17 cellular contexts compared by ENCODE assay signal in genomic region chr12:44127966-44128365, GRCh38.
"Had no signal": no experiment of that assay in that cellular context is flagged by ENCODE, and none has a peak within 500 bp of the region (broad histone marks: within the 10 kb centered on the region; RNA-seq: fewer than 3 reads in every experiment).

No MANE protein-coding gene starts in this region.

- H3K4me3 Mint-ChIP-seq: activated CD4-positive, alpha-beta memory T cell treated with anti-CD3 and anti-CD28 coated beads, Interleukin-2, amount 10 ng/mL, durations not matched to agents 7 days and 5 days; activated naive CD8-positive, alpha-beta T cell treated with anti-CD3 and anti-CD28 coated beads, Interleukin-2, amount 10 ng/mL, durations not matched to agents 7 days and 5 days; activated T-cell treated with anti-CD3 and anti-CD28 coated beads, Interleukin-2, amount 50 U/mL, for 24 hours; naive thymus-derived CD4-positive, alpha-beta T cell had no signal

- H2AFZ ChIP-seq: parathyroid adenoma had no signal

- H3K27me3 Mint-ChIP-seq: activated CD4-positive, alpha-beta memory T cell treated with anti-CD3 and anti-CD28 coated beads, Interleukin-2, amount 10 ng/mL, durations not matched to agents 7 days and 5 days; activated T-cell treated with anti-CD3 and anti-CD28 coated beads, Interleukin-2, amount 50 U/mL, for 24 hours; naive thymus-derived CD4-positive, alpha-beta T cell had no signal

- H3K36me3 ChIP-seq: tibial artery had no signal

- H3K4me3 ChIP-seq: mucosa of descending colon, tibial artery had no signal

- H3K27ac Mint-ChIP-seq: activated CD4-positive, alpha-beta memory T cell treated with anti-CD3 and anti-CD28 coated beads, Interleukin-2, amount 10 ng/mL, durations not matched to agents 7 days and 5 days; activated naive CD8-positive, alpha-beta T cell treated with anti-CD3 and anti-CD28 coated beads, Interleukin-2, amount 10 ng/mL, durations not matched to agents 7 days and 5 days; activated T-cell treated with anti-CD3 and anti-CD28 coated beads, Interleukin-2, amount 50 U/mL, for 24 hours; activated T-helper 2 cell treated with anti-CD3 and anti-CD28 coated beads, Interferon-gamma antibody, Interleukin-2, Interleukin-4, amounts not matched to agents 10 μg/mL and 5 μg/mL and 100 μg/mL, durations not matched to agents 14 hours and 24 hours and 36 hours; naive thymus-derived CD4-positive, alpha-beta T cell had no signal

- ATAC-seq: left lobe of liver; mucosa of descending colon; naive thymus-derived CD4-positive, alpha-beta T cell had no signal

- DNase-seq: activated CD4-positive, alpha-beta memory T cell treated with anti-CD3 and anti-CD28 coated beads, Interleukin-2, amount 10 ng/mL, durations not matched to agents 7 days and 5 days; activated CD4-positive, alpha-beta T cell treated with anti-CD3 and anti-CD28 coated beads for 48 hours; activated CD4-positive, CD25-positive, alpha-beta regulatory T cell; activated naive CD4-positive, alpha-beta T cell treated with Interleukin-2 at 50 U/mL for 16 hours; activated naive CD8-positive, alpha-beta T cell treated with anti-CD3 and anti-CD28 coated beads, Interleukin-2, amount 10 ng/mL, durations not matched to agents 7 days and 5 days; activated T-cell treated with anti-CD3 and anti-CD28 coated beads, Interleukin-2, amount 50 U/mL, for 24 hours; caudate nucleus; mammary epithelial cell; mucosa of descending colon; naive thymus-derived CD4-positive, alpha-beta T cell; stimulated activated naive CD4-positive, alpha-beta T cell treated with Interleukin-2 at 50 U/mL for 16 hours; T-helper 1 cell; T-helper 9 cell; tibial artery had no signal

- H3K79me2 ChIP-seq: parathyroid adenoma had no signal

- H3K27me3 ChIP-seq: tibial artery had no signal

- H3K4me1 Mint-ChIP-seq: activated CD4-positive, alpha-beta memory T cell treated with anti-CD3 and anti-CD28 coated beads, Interleukin-2, amount 10 ng/mL, durations not matched to agents 7 days and 5 days; activated naive CD8-positive, alpha-beta T cell treated with anti-CD3 and anti-CD28 coated beads, Interleukin-2, amount 10 ng/mL, durations not matched to agents 7 days and 5 days had no signal

- H3K4me1 ChIP-seq: parathyroid adenoma had no signal

- H3K36me3 Mint-ChIP-seq: activated naive CD8-positive, alpha-beta T cell treated with anti-CD3 and anti-CD28 coated beads, Interleukin-2, amount 10 ng/mL, durations not matched to agents 7 days and 5 days had no signal

- H3K9ac ChIP-seq: parathyroid adenoma had no signal

- H3K27ac ChIP-seq: parathyroid adenoma had no signal
